8 cellular contexts compared by ENCODE assay signal in the genomic region with DNA sequence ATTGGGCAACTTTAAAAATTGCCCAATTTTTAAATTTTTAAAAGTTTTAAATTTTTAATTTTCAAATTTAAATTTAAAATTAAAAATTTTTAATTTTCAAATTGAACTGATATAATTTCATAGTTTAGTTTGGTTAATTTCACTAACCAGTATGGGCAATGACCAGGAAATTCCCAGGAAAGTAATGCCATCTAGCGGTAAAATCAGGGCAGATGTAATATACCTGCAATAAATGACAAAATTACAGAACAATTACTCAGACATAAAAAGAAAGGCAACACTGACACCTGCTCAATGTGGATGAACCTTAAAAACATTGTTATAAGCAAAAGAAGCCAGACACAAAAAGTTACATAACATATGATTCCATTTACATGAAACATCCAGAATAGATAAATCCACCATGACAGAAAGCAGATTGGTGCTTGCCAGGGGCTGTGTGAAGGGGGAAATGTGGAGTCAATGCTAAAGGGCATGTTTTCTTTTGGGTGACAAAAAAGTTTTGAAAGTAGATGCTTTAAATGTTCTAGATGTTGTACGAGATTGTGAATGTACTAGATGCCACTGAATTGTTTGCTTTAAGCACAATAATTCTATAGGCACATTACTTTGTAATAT. TPM values are rescaled to one million over a fixed set of nuclear protein-coding genes. Genes with fewer than 3 reads are reported as not detected.
A peak's percentile ranks its signal among the peaks of the same experiment; 100 is the strongest.
DNase-seq lines count a peak whose midpoint lies in the region; ATAC-seq and TF ChIP-seq lines count a peak whose summit lies in the region.

No MANE protein-coding gene starts in this region.

- no peak overlapping the region for H3K27ac Mint-ChIP-seq in activated T-cell treated with anti-CD3 and anti-CD28 coated beads, Interleukin-2, amount 50 U/mL, for 72 hours
- H3K27ac Mint-ChIP-seq in glutamatergic neuron (ENCODE audit: unreplicated experiment), result no peak overlapping the region

- DNase-seq in AG10803 (ENCODE audit: low read depth) (peak; percentile 41), GM04504 (ENCODE audit: low read depth) (peak; percentile 22), NCI-H1694 (lab: John Stamatoyannopoulos, UW) (peak; percentile 14), glutamatergic neuron (no peak), retinal pigment epithelial cell (ENCODE audit: low read depth) (no peak)
- peak in 1 of 2 donors; percentile 25 for DNase-seq in activated T-cell treated with anti-CD3 and anti-CD28 coated beads, Interleukin-2, amount 50 U/mL, for 72 hours

- H3K9me3 Mint-ChIP-seq in activated T-cell treated with anti-CD3 and anti-CD28 coated beads, Interleukin-2, amount 50 U/mL, for 72 hours, result no peaks in the 10 kb centered on the region
- H3K9me3 Mint-ChIP-seq in glutamatergic neuron (ENCODE audit: unreplicated experiment), result no peaks in the 10 kb centered on the region

- H3K4me3 Mint-ChIP-seq in activated T-cell treated with anti-CD3 and anti-CD28 coated beads, Interleukin-2, amount 50 U/mL, for 72 hours, result no peak overlapping the region
- no peak overlapping the region for H3K4me3 Mint-ChIP-seq in glutamatergic neuron (ENCODE audit: unreplicated experiment)

- no peaks in the 10 kb centered on the region for H3K36me3 Mint-ChIP-seq in activated T-cell treated with anti-CD3 and anti-CD28 coated beads, Interleukin-2, amount 50 U/mL, for 72 hours (ENCODE audit: insufficient read depth in 2 of 2)
- H3K36me3 Mint-ChIP-seq in glutamatergic neuron (ENCODE audit: unreplicated experiment), result no peaks in the 10 kb centered on the region

- ATAC-seq in activated T-cell treated with anti-CD3 and anti-CD28 coated beads, Interleukin-2, amount 50 U/mL, for 72 hours (replicated peaks in 1 of 2), result peak; percentile 53 to 59
- ATAC-seq in HG02623 (IDR thresholded peaks at IDR 0.05; ENCODE audit: unreplicated experiment), result no peak
- no peak for ATAC-seq in GM18858 (IDR thresholded peaks at IDR 0.05; ENCODE audit: unreplicated experiment)

- TF ChIP-seq CTCF in AG10803 (conservative IDR thresholded peaks at IDR 0.05; ENCODE audit: low read length) (peak; percentile 72), glutamatergic neuron (IDR thresholded peaks at IDR 0.05; ENCODE audit: partially characterized antibody, unreplicated experiment) (peak; percentile 71), retinal pigment epithelial cell (conservative IDR thresholded peaks at IDR 0.05; ENCODE audit: low read depth, low read length) (peak; percentile 67)

- H3K4me3 ChIP-seq in AG10803 (ENCODE audit: low read length), result no peak overlapping the region
- H3K4me3 ChIP-seq in retinal pigment epithelial cell (ENCODE audit: low read length), result no peak overlapping the region

- H3K4me1 Mint-ChIP-seq in activated T-cell treated with anti-CD3 and anti-CD28 coated beads, Interleukin-2, amount 50 U/mL, for 72 hours (ENCODE audit: low read depth), result no peaks in the 10 kb centered on the region
- no peaks in the 10 kb centered on the region for H3K4me1 Mint-ChIP-seq in glutamatergic neuron (ENCODE audit: low read depth, unreplicated experiment)

- peaks cover 12% of the 10 kb centered on the region for H3K27me3 Mint-ChIP-seq in activated T-cell treated with anti-CD3 and anti-CD28 coated beads, Interleukin-2, amount 50 U/mL, for 72 hours (ENCODE audit: low read depth)
- no peaks in the 10 kb centered on the region for H3K27me3 Mint-ChIP-seq in glutamatergic neuron (ENCODE audit: unreplicated experiment)

RNA-seq across cellular contexts. Expression of a gene that starts 28.6 kb away (rescaled TPM):
- total RNA-seq in activated T-cell treated with anti-CD3 and anti-CD28 coated beads, Interleukin-2, amount 50 U/mL, for 72 hours, result not detected
- not detected for total RNA-seq in glutamatergic neuron (ENCODE audit: unreplicated experiment)

Comparison
In these comparisons a context has a peak if more than half of its experiments do, and no peak if none do; other contexts are left out.
1. DNase-seq: peak in AG10803 (single experiment), GM04504 (single experiment) and NCI-H1694 (single experiment); none in glutamatergic neuron (single experiment) and retinal pigment epithelial cell (single experiment).
2. ATAC-seq: peak in activated T-cell treated with anti-CD3 and anti-CD28 coated beads, Interleukin-2, amount 50 U/mL, for 72 hours (2 of 2); none in HG02623 (single experiment) and GM18858 (single experiment).
3. Peak in every context shown above with its lines, with median percentiles within 50 percentile points of each other: CTCF ChIP-seq.